Comparison of ENCODE assay signal across 22 cellular contexts in the genomic region with DNA sequence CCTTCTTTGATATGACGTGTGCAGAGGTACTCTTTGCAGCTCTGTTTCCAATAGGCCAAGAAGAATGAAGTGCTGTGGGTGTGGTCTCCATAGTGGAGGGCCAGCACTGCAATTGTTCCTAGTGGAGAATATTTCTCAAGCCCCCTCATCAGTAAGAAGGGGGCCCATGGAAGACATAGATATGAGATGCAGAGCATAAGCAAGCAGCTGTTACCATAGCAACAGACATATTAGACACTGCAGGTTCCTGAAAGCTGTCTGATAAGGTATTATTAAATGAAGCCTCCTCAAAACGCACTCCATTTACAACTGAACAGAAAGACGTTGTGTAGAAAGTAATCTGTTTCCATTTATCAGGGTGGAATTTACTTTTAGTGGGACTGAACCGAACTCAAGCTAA.
"Had no signal": no experiment of that assay in that cellular context is flagged by ENCODE, and none has a peak within 500 bp of the region (broad histone marks: within the 10 kb centered on the region; RNA-seq: fewer than 3 reads in every experiment).

No MANE protein-coding gene starts in this region.

- H3K4me3 ChIP-seq: coronary artery, esophagus squamous epithelium, heart left ventricle, ovary, tibial artery had no signal

- H3K27ac Mint-ChIP-seq: activated CD4-positive, alpha-beta T cell treated with anti-CD3 and anti-CD28 coated beads, Interleukin-2, amount 10 ng/mL, durations not matched to agents 7 days and 5 days; activated CD8-positive, alpha-beta memory T cell treated with anti-CD3 and anti-CD28 coated beads, Interleukin-2, amount 10 ng/mL, durations not matched to agents 7 days and 5 days; activated CD8-positive, alpha-beta T cell treated with anti-CD3 and anti-CD28 coated beads for 36 hours; activated naive CD4-positive, alpha-beta T cell treated with anti-CD3 and anti-CD28 coated beads, Interleukin-2, amount 10 ng/mL, durations not matched to agents 7 days and 5 days; natural killer cell treated with Interleukin-12 subunit alpha and Interleukin-12 subunit beta and Interleukin-15 and Interleukin-18, amount 100 ng/mL, for 72 hours; stimulated activated naive CD8-positive, alpha-beta T cell treated with anti-CD3 and anti-CD28 coated beads, Interleukin-15, Interleukin-2, amounts not matched to agents 100 ng/mL and 50 ng/mL, for 24 hours had no signal

- H3K27me3 Mint-ChIP-seq: activated CD4-positive, alpha-beta T cell treated with anti-CD3 and anti-CD28 coated beads, Interleukin-2, amount 10 ng/mL, durations not matched to agents 7 days and 5 days; activated CD8-positive, alpha-beta memory T cell treated with anti-CD3 and anti-CD28 coated beads, Interleukin-2, amount 10 ng/mL, durations not matched to agents 7 days and 5 days; activated CD8-positive, alpha-beta T cell treated with anti-CD3 and anti-CD28 coated beads for 36 hours; activated naive CD4-positive, alpha-beta T cell treated with anti-CD3 and anti-CD28 coated beads, Interleukin-2, amount 10 ng/mL, durations not matched to agents 7 days and 5 days; natural killer cell treated with Interleukin-12 subunit alpha and Interleukin-12 subunit beta and Interleukin-15 and Interleukin-18, amount 100 ng/mL, for 72 hours; stimulated activated naive CD8-positive, alpha-beta T cell treated with anti-CD3 and anti-CD28 coated beads, Interleukin-15, Interleukin-2, amounts not matched to agents 100 ng/mL and 50 ng/mL, for 24 hours had no signal

- H3K36me3 Mint-ChIP-seq: activated CD8-positive, alpha-beta memory T cell treated with anti-CD3 and anti-CD28 coated beads, Interleukin-2, amount 10 ng/mL, durations not matched to agents 7 days and 5 days; activated naive CD4-positive, alpha-beta T cell treated with anti-CD3 and anti-CD28 coated beads, Interleukin-2, amount 10 ng/mL, durations not matched to agents 7 days and 5 days; natural killer cell treated with Interleukin-12 subunit alpha and Interleukin-12 subunit beta and Interleukin-15 and Interleukin-18, amount 100 ng/mL, for 72 hours had no signal

- H3K4me1 Mint-ChIP-seq: activated CD4-positive, alpha-beta T cell treated with anti-CD3 and anti-CD28 coated beads, Interleukin-2, amount 10 ng/mL, durations not matched to agents 7 days and 5 days; activated CD8-positive, alpha-beta memory T cell treated with anti-CD3 and anti-CD28 coated beads, Interleukin-2, amount 10 ng/mL, durations not matched to agents 7 days and 5 days; activated naive CD4-positive, alpha-beta T cell treated with anti-CD3 and anti-CD28 coated beads, Interleukin-2, amount 10 ng/mL, durations not matched to agents 7 days and 5 days had no signal

- DNase-seq: activated CD4-positive, alpha-beta T cell treated with anti-CD3 and anti-CD28 coated beads, Interleukin-2, amount 10 ng/mL, durations not matched to agents 7 days and 5 days; activated CD4-positive, CD25-positive, alpha-beta regulatory T cell treated with anti-CD3 and anti-CD28 coated beads, Interleukin-2, amount 50 U/mL, for 72 hours; activated CD8-positive, alpha-beta memory T cell treated with anti-CD3 and anti-CD28 coated beads, Interleukin-2, amount 10 ng/mL, durations not matched to agents 7 days and 5 days; activated CD8-positive, alpha-beta T cell treated with anti-CD3 and anti-CD28 coated beads for 36 hours; activated effector memory CD4-positive, alpha-beta T cell treated with anti-CD3 and anti-CD28 coated beads, Interleukin-2, amount 50 U/mL, for 16 hours; activated naive CD4-positive, alpha-beta T cell treated with anti-CD3 and anti-CD28 coated beads, Interleukin-2, amount 10 ng/mL, durations not matched to agents 7 days and 5 days; activated T-cell treated with anti-CD3 and anti-CD28 coated beads for 4 hours; amygdala; cerebellar nuclear complex; esophagus squamous epithelium; heart left ventricle; left ventricle myocardium superior; ovary; right cardiac atrium; stimulated activated CD4-positive, alpha-beta T cell treated with anti-CD3 and anti-CD28 coated beads, Interleukin-1b, Interleukin-23, amount 100 ng/mL, for 48 hours; substantia nigra; tibial artery; WERI-Rb-1 had no signal

- H3K27me3 ChIP-seq: esophagus squamous epithelium, heart left ventricle, neutrophil, ovary, tibial artery had no signal

- H3K4me1 ChIP-seq: esophagus squamous epithelium had no signal

- H3K27ac ChIP-seq: coronary artery, esophagus squamous epithelium, heart left ventricle, neutrophil, ovary, tibial artery, WERI-Rb-1 had no signal

- H3K36me3 ChIP-seq: neutrophil, ovary had no signal

- ATAC-seq: activated CD8-positive, alpha-beta memory T cell treated with anti-CD3 and anti-CD28 coated beads, Interleukin-2, amount 10 ng/mL, durations not matched to agents 7 days and 5 days; activated CD8-positive, alpha-beta T cell treated with anti-CD3 and anti-CD28 coated beads for 36 hours; heart left ventricle; left ventricle myocardium superior; natural killer cell treated with Interleukin-12 subunit alpha and Interleukin-12 subunit beta and Interleukin-15 and Interleukin-18, amount 100 ng/mL, for 72 hours; right cardiac atrium had no signal

- H3K9me3 ChIP-seq: esophagus squamous epithelium, heart left ventricle, neutrophil, ovary, tibial artery had no signal

- H3K4me3 Mint-ChIP-seq: activated CD4-positive, alpha-beta T cell treated with anti-CD3 and anti-CD28 coated beads, Interleukin-2, amount 10 ng/mL, durations not matched to agents 7 days and 5 days; activated CD8-positive, alpha-beta memory T cell treated with anti-CD3 and anti-CD28 coated beads, Interleukin-2, amount 10 ng/mL, durations not matched to agents 7 days and 5 days; activated CD8-positive, alpha-beta T cell treated with anti-CD3 and anti-CD28 coated beads for 36 hours; activated naive CD4-positive, alpha-beta T cell treated with anti-CD3 and anti-CD28 coated beads, Interleukin-2, amount 10 ng/mL, durations not matched to agents 7 days and 5 days; natural killer cell treated with Interleukin-12 subunit alpha and Interleukin-12 subunit beta and Interleukin-15 and Interleukin-18, amount 100 ng/mL, for 72 hours; stimulated activated naive CD8-positive, alpha-beta T cell treated with anti-CD3 and anti-CD28 coated beads, Interleukin-15, Interleukin-2, amounts not matched to agents 100 ng/mL and 50 ng/mL, for 24 hours had no signal

- H3K9me3 Mint-ChIP-seq: activated CD4-positive, alpha-beta T cell treated with anti-CD3 and anti-CD28 coated beads, Interleukin-2, amount 10 ng/mL, durations not matched to agents 7 days and 5 days; activated CD8-positive, alpha-beta T cell treated with anti-CD3 and anti-CD28 coated beads for 36 hours; activated naive CD4-positive, alpha-beta T cell treated with anti-CD3 and anti-CD28 coated beads, Interleukin-2, amount 10 ng/mL, durations not matched to agents 7 days and 5 days; natural killer cell treated with Interleukin-12 subunit alpha and Interleukin-12 subunit beta and Interleukin-15 and Interleukin-18, amount 100 ng/mL, for 72 hours; stimulated activated naive CD8-positive, alpha-beta T cell treated with anti-CD3 and anti-CD28 coated beads, Interleukin-15, Interleukin-2, amounts not matched to agents 100 ng/mL and 50 ng/mL, for 24 hours had no signal
